ENCODE assay signal across 8 cellular contexts in the genomic region with DNA sequence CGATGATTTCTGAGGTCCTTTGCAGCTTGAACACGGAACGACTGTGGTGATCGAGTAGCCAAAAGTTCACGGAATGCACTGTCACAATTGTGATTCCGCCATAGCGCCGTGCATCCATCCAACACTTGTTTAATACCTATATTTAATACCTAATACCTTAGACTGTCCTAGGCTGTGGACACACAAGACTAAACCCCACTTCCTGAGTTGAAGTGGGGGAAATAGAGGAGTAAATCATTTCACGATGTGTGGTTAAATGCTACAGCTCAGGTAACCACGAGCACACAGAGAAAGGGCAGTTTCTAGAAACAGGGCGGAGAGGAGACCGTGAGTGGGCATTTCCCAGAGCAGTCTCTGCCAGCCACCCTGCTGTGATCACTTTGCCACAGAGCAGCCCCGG. TPM values are rescaled to one million over a fixed set of nuclear protein-coding genes. Genes with fewer than 3 reads are reported as not detected.
A peak's percentile ranks its signal among the peaks of the same experiment; 100 is the strongest.
DNase-seq lines count a peak whose midpoint lies in the region; ATAC-seq, FAIRE-seq and TF ChIP-seq lines count a peak whose summit lies in the region.
"Not testable (repeated sequence)": the region's sequence is repeated elsewhere in the genome, so short reads cannot be mapped to it uniquely, and the experiment has no call there.

No MANE protein-coding gene starts in this region.

- TF ChIP-seq EP300 in GM12878 (IDR thresholded peaks at IDR 0.05; ENCODE audit: borderline replicate concordance in 1 of 2, control insufficient read depth in 1 of 2, low read depth in 2 of 2, low read length in 2 of 2); esophagus muscularis mucosa (IDR thresholded peaks at IDR 0.05); neural cell (conservative IDR thresholded peaks at IDR 0.05; ENCODE audit: poor library complexity, severe bottlenecking): not testable (repeated sequence)

- not testable (repeated sequence) for FAIRE-seq in GM12878 (lab: Jason Lieb, UNC)

- not testable (repeated sequence) for H3K4me1 ChIP-seq in ACC112 (ENCODE audit: control insufficient read depth, insufficient read depth, low read length, unreplicated experiment); GM23248 (ENCODE audit: insufficient read depth); OCI-LY1 (ENCODE audit: insufficient read depth, low read length, severe bottlenecking); GM12878 (ENCODE audit: control insufficient read depth, insufficient read depth, low read length); esophagus muscularis mucosa; iPS-18a (ENCODE audit: control insufficient read depth, low read depth, low read length); smooth muscle cell (ENCODE audit: low read depth)

- BruUV-seq in GM12878 (replicated peaks; lab: Mats Ljungman, UMichigan): not testable (repeated sequence)

- not testable (repeated sequence) for H2AFZ ChIP-seq in ACC112 (ENCODE audit: low read length, unreplicated experiment); GM23248; OCI-LY1 (ENCODE audit: low read length); neural cell (ENCODE audit: low read depth, low read length)
- H2AFZ ChIP-seq in GM12878 (ENCODE audit: control insufficient read depth, low read depth, low read length) (peak overlapping the region; percentile 42; the same call in 1 of the 2 replicates), smooth muscle cell (ENCODE audit: low read depth) (peak overlapping the region; percentile 53)

- H3K9ac ChIP-seq in GM23248: peak overlapping the region; percentile 55
- H3K9ac ChIP-seq in OCI-LY1 (ENCODE audit: low read length); GM12878 (ENCODE audit: control insufficient read depth, insufficient read depth, low read length); iPS-18a (ENCODE audit: low read length); neural cell (ENCODE audit: low read length); smooth muscle cell (ENCODE audit: low read depth): not testable (repeated sequence)

- not testable (repeated sequence) for H3F3A ChIP-seq in GM23248 (ENCODE audit: insufficient read depth); OCI-LY1 (ENCODE audit: insufficient read depth, low read length); neural cell (ENCODE audit: insufficient read depth, low read length, poor library complexity, severe bottlenecking); smooth muscle cell (ENCODE audit: low read depth)

- not testable (repeated sequence) for H3K27ac ChIP-seq in ACC112 (ENCODE audit: low read depth, low read length); GM23248; OCI-LY1 (ENCODE audit: low read depth, low read length, poor library complexity, severe bottlenecking); GM12878 (ENCODE audit: control insufficient read depth, insufficient read depth); iPS-18a (ENCODE audit: low read length); neural cell (ENCODE audit: low read length); smooth muscle cell (ENCODE audit: low read depth)
- H3K27ac ChIP-seq in esophagus muscularis mucosa (replicated peaks in 1 of 4): peak overlapping the region in 3 of 4 donors; percentile 61 to 64 (median 64)

- SMC1A ChIA-PET in GM12878 (lab: Charles Lee; ENCODE audit: uncharacterized antibody, unreplicated experiment): not testable (repeated sequence)

- intact Hi-C loops in GM12878 (cut with micrococcal nuclease; ENCODE audit: unreplicated experiment); esophagus muscularis mucosa (cut with DNase I): not testable (repeated sequence)

- not testable (repeated sequence) for H3K36me3 ChIP-seq in ACC112 (ENCODE audit: insufficient read depth, low read length); GM23248 (ENCODE audit: low read depth); OCI-LY1 (ENCODE audit: insufficient read depth, low read length); GM12878 (ENCODE audit: control insufficient read depth in 2 of 2, insufficient read depth in 2 of 2, low read length in 1 of 2); esophagus muscularis mucosa; iPS-18a (ENCODE audit: control insufficient read depth, low read depth, low read length); neural cell (ENCODE audit: insufficient read depth, low read length); smooth muscle cell (ENCODE audit: low read depth)

- not testable (repeated sequence) for H4K20me1 ChIP-seq in GM23248 (ENCODE audit: insufficient read depth); OCI-LY1 (ENCODE audit: insufficient read depth, low read length); GM12878 (ENCODE audit: control insufficient read depth, insufficient read depth); neural cell (ENCODE audit: insufficient read depth); smooth muscle cell (ENCODE audit: low read depth)

- DNase-seq in GM23248; GM12878 (ENCODE audit: low read depth, low spot score); esophagus muscularis mucosa (ENCODE audit: extremely low spot score); smooth muscle cell (lab: John Stamatoyannopoulos, UW; ENCODE audit: unreplicated experiment): not testable (repeated sequence)

- CTCF ChIA-PET in GM12878 (lab: Yijun Ruan, JAX): not testable (repeated sequence)

- POLR2A ChIA-PET in GM12878 (lab: Charles Lee): not testable (repeated sequence)

- not testable (repeated sequence) for H3K9me3 ChIP-seq in GM23248 (ENCODE audit: low read depth); OCI-LY1 (ENCODE audit: low read length); GM12878 (replicated peaks; ENCODE audit: control insufficient read depth, insufficient read depth, low read length); esophagus muscularis mucosa; iPS-18a (ENCODE audit: control insufficient read depth, low read depth, low read length); neural cell (ENCODE audit: low read length); smooth muscle cell (replicated peaks; ENCODE audit: low read depth)

- H3K9me2 ChIP-seq in GM23248 (ENCODE audit: insufficient read depth); OCI-LY1 (ENCODE audit: low read depth, low read length); neural cell (ENCODE audit: insufficient read depth, low read length): not testable (repeated sequence)

- TF ChIP-seq CTCF in OCI-LY1 (IDR thresholded peaks at IDR 0.05; ENCODE audit: low read length); GM12878 (IDR thresholded peaks at IDR 0.05 in 2 of 3, conservative IDR thresholded peaks at IDR 0.05 in 1 of 3; ENCODE audit: control insufficient read depth in 2 of 3, extremely low read depth in 1 of 3, insufficient read depth in 1 of 3, low read depth in 3 of 3, low read length in 3 of 3); esophagus muscularis mucosa (IDR thresholded peaks at IDR 0.05); neural cell (IDR thresholded peaks at IDR 0.05; ENCODE audit: poor library complexity, severe bottlenecking); smooth muscle cell (IDR thresholded peaks at IDR 0.05; ENCODE audit: borderline replicate concordance, insufficient read depth, poor library complexity, severe bottlenecking): not testable (repeated sequence)

- H3K4me3 ChIP-seq in ACC112 (ENCODE audit: low read depth, low read length) (peak overlapping the region; percentile 70), GM23248 (peak overlapping the region; percentile 69), OCI-LY1 (ENCODE audit: low read depth, low read length, poor library complexity, severe bottlenecking) (peak overlapping the region; percentile 44), GM12878 (peak overlapping the region; percentile 61), esophagus muscularis mucosa (peak overlapping the region; percentile 39 to 52 (median 47)), iPS-18a (ENCODE audit: low read length) (peak overlapping the region; percentile 42), neural cell (ENCODE audit: low read length) (peak overlapping the region; percentile 52), smooth muscle cell (peak overlapping the region; percentile 50)

- not testable (repeated sequence) for H3K27me3 ChIP-seq in ACC112 (ENCODE audit: insufficient read depth, low read length); GM23248 (replicated peaks; ENCODE audit: insufficient read depth); OCI-LY1 (ENCODE audit: insufficient read depth, low read length); GM12878 (replicated peaks in 1 of 2; ENCODE audit: control insufficient read depth in 2 of 2, insufficient read depth in 2 of 2, low read length in 1 of 2); esophagus muscularis mucosa; iPS-18a (ENCODE audit: control insufficient read depth, insufficient read depth, low read length); neural cell (ENCODE audit: insufficient read depth, low read depth, low read length); smooth muscle cell (ENCODE audit: low read depth)

- not testable (repeated sequence) for ATAC-seq in GM12878

- not testable (repeated sequence) for TF ChIP-seq RAD21 in GM12878 (IDR thresholded peaks at IDR 0.05; ENCODE audit: insufficient read depth, low read depth, low read length); neural cell (conservative IDR thresholded peaks at IDR 0.05)

- TF ChIP-seq POLR2A in GM12878 (IDR thresholded peaks at IDR 0.05; ENCODE audit: low read depth, low read length); esophagus muscularis mucosa (IDR thresholded peaks at IDR 0.05; ENCODE audit: low read depth): not testable (repeated sequence)

- RAD21 ChIA-PET in GM12878 (lab: Charles Lee; ENCODE audit: unreplicated experiment): not testable (repeated sequence)

- H3K4me2 ChIP-seq in GM23248 (ENCODE audit: unreplicated experiment) (peak overlapping the region; percentile 73), OCI-LY1 (ENCODE audit: low read length) (peak overlapping the region; percentile 63), GM12878 (ENCODE audit: control insufficient read depth, insufficient read depth) (peak overlapping the region; percentile 75), smooth muscle cell (peak overlapping the region; percentile 84)
- H3K4me2 ChIP-seq in neural cell (ENCODE audit: low read length): not testable (repeated sequence)

- in situ Hi-C loops in GM23248 (cut with MboI): not testable (repeated sequence)
- in situ Hi-C loops in GM12878 (cut with MboI): loop anchor here (10.0 kb wide), 1 partner anchor 190 kb away; a partner anchor contains a TSS

- not testable (repeated sequence) for H3K79me2 ChIP-seq in ACC112 (ENCODE audit: control insufficient read depth, insufficient read depth, low read length, unreplicated experiment); GM23248 (ENCODE audit: insufficient read depth); OCI-LY1 (ENCODE audit: insufficient read depth, low read length); GM12878 (ENCODE audit: control insufficient read depth, insufficient read depth, low read length); neural cell (replicated peaks; ENCODE audit: insufficient read depth, low read length); smooth muscle cell (ENCODE audit: low read depth)

- 0 to 1% methylated on average over 5 to 6 of the region's 13 CpGs for WGBS in GM23248 (ENCODE audit: low coverage in 1 of 2, low lambda C conversion rate in 2 of 2, missing lambda C conversion rate in 2 of 2), 2 experiments
- WGBS in GM12878 (ENCODE audit: insufficient coverage, insufficient replicate concordance, low lambda C conversion rate, missing lambda C conversion rate): 0% methylated on average over 5 of the region's 13 CpGs
- 0% methylated on average over 6 of the region's 13 CpGs for WGBS in esophagus muscularis mucosa
- 11% methylated on average over 11 of the region's 13 CpGs for WGBS in smooth muscle cell (ENCODE audit: low lambda C conversion rate)

RNA-seq across cellular contexts. Expression of a gene that starts 5.3 kb away (rescaled TPM):
- under 0.01 and 0.25 TPM in 2 replicates for total RNA-seq in GM23248 (2014; rRNA removed; shearing (Covaris generic))
- polyA plus RNA-seq in GM23248 (2016; fragmentation: Nextera tagmentation; extraction: Ambion mirVana): not detected in 2 replicates
- 25.5 and 27.6 TPM in 2 replicates for total RNA-seq in GM12878 (2013; cell fraction: nucleolus; rRNA removed)
- total RNA-seq in GM12878 (2014; rRNA removed): 1.1 and 1.4 TPM in 2 replicates
- total RNA-seq in GM12878 (2014; rRNA removed; fragmentation: Illumina TruSeq; extraction: Trizol): 1.4 and 1.7 TPM in 2 replicates
- 1.1 and 1.6 TPM in 2 replicates for total RNA-seq in GM12878 (2021)
- polyA plus RNA-seq in GM12878 (2011; ENCODE audit: low read depth): 1.3 TPM
- polyA plus RNA-seq in GM12878 (2011; rRNA removed): 6.7 and 10.7 TPM in 2 replicates
- 1.3 and 1.4 TPM in 2 replicates for polyA plus RNA-seq in GM12878 (2011; cell fraction: cytosol; rRNA removed)
- 13.8 and 16.1 TPM in 2 replicates for polyA plus RNA-seq in GM12878 (2011; cell fraction: nucleus; rRNA removed)
- polyA plus RNA-seq in GM12878 (2012): 2.4 and 3.6 TPM in 2 replicates
- 1.5 TPM in 2 replicates for polyA plus RNA-seq in GM12878 (2014; fragmentation: Illumina TruSeq; extraction: Trizol)
- under 1 TPM; 0.68 to 0.82 TPM for polyA plus RNA-seq in GM12878 (2014; fragmentation: Nextera tagmentation; extraction: Ambion mirVana)
- 1.7 and 2.1 TPM in 2 replicates for polyA plus RNA-seq in GM12878 (2014; rRNA removed)
- polyA plus RNA-seq in GM12878 (2016; fragmentation: Nextera tagmentation; extraction: Ambion mirVana): 1 to 10 TPM in 1 of 2 experiments, under 1 TPM in 1; 0.84 to 1.2 TPM
- polyA minus RNA-seq in GM12878 (2011; rRNA and poly(A)+ RNA removed): 0.41 and 1.4 TPM in 2 replicates
- polyA minus RNA-seq in GM12878 (2011; cell fraction: cytosol; rRNA and poly(A)+ RNA removed): 0.62 TPM in 1 of 2 replicates, not detected in the other
- polyA minus RNA-seq in GM12878 (2011; cell fraction: nucleus; rRNA and poly(A)+ RNA removed): 1.6 and 2.6 TPM in 2 replicates
- 1 to 10 TPM in 2 of 4 donors, under 1 TPM in 2; 0.33 to 1.7 (median 0.99) TPM for total RNA-seq in esophagus muscularis mucosa
- polyA plus RNA-seq in neural cell: 7.4 and 7.9 TPM in 2 replicates
- polyA minus RNA-seq in neural cell: 5.9 and 8.8 TPM in 2 replicates
- 0.22 and 1.3 TPM in 2 replicates for total RNA-seq in smooth muscle cell
- 1.2 and 1.9 TPM in 2 replicates for polyA plus RNA-seq in smooth muscle cell
